ENCODE assay signal across 27 cellular contexts in the genomic region with DNA sequence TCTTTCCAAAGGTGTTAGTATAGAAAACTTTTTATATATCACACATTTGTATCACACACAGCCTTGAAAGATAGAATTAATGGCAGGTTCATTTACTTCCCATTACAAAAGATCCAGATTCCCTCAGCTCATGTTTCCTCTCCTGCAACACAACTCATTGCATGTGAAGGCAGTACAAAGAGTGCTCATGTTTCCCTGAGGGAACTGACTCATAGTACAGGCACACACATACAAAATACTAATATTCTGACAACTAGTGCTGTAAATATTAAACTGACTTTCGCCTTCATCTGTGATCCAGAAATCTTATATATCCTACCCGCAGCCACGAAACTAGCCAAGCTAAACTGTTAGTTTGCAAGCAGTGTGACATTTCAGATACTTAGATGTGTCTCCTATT.
"Had no signal": no experiment of that assay in that cellular context is flagged by ENCODE, and none has a peak within 500 bp of the region (broad histone marks: within the 10 kb centered on the region; RNA-seq: fewer than 3 reads in every experiment).

No MANE protein-coding gene starts in this region.

- H3K4me3 Mint-ChIP-seq: activated CD4-positive, alpha-beta T cell treated with anti-CD3 and anti-CD28 coated beads, Interleukin-2, amount 10 ng/mL, durations not matched to agents 7 days and 5 days; activated CD8-positive, alpha-beta T cell treated with anti-CD3 and anti-CD28 coated beads for 36 hours; activated T-cell treated with anti-CD3 and anti-CD28 coated beads, Interleukin-2, amount 50 U/mL, for 4 hours; activated T-helper 17 cell treated with anti-CD3 and anti-CD28 coated beads, Interleukin-2, amount 50 U/mL, for 72 hours; effector memory CD8-positive, alpha-beta T cell; natural killer cell; neural progenitor cell; T-helper 17 cell; WTC11 had no signal

- H3K4me3 ChIP-seq: cardiac muscle cell, coronary artery, dorsolateral prefrontal cortex, esophagus muscularis mucosa, left lung, lower lobe of right lung, neural progenitor cell, right atrium auricular region, tibial nerve had no signal

- H3K79me2 ChIP-seq: parathyroid adenoma had no signal

- ATAC-seq: activated CD8-positive, alpha-beta T cell treated with anti-CD3 and anti-CD28 coated beads for 36 hours; activated naive CD4-positive, alpha-beta T cell treated with anti-CD3 and anti-CD28 coated beads, Interleukin-2, amount 50 U/mL, for 72 hours; activated T-cell treated with anti-CD3 and anti-CD28 coated beads, Interleukin-2, amount 50 U/mL, for 4 hours; activated T-helper 17 cell treated with anti-CD3 and anti-CD28 coated beads, Interleukin-2, amount 50 U/mL, for 72 hours; effector memory CD8-positive, alpha-beta T cell; left lung; lower lobe of right lung; natural killer cell; T-helper 17 cell; WTC11 had no signal

- H2AFZ ChIP-seq: neural progenitor cell, parathyroid adenoma had no signal

- H3K4me1 Mint-ChIP-seq: activated CD4-positive, alpha-beta T cell treated with anti-CD3 and anti-CD28 coated beads, Interleukin-2, amount 10 ng/mL, durations not matched to agents 7 days and 5 days; activated T-helper 17 cell treated with anti-CD3 and anti-CD28 coated beads, Interleukin-2, amount 50 U/mL, for 72 hours; natural killer cell; neural progenitor cell; T-helper 17 cell; WTC11 had no signal

- H3K36me3 ChIP-seq: cardiac muscle cell, esophagus muscularis mucosa, left lung, lower lobe of right lung, neural progenitor cell, right atrium auricular region, tibial nerve had no signal

- H3K27ac Mint-ChIP-seq: activated CD4-positive, alpha-beta T cell treated with anti-CD3 and anti-CD28 coated beads, Interleukin-2, amount 10 ng/mL, durations not matched to agents 7 days and 5 days; activated CD8-positive, alpha-beta T cell treated with anti-CD3 and anti-CD28 coated beads for 36 hours; activated naive CD4-positive, alpha-beta T cell treated with anti-CD3 and anti-CD28 coated beads, Interleukin-2, amount 50 U/mL, for 72 hours; activated T-helper 17 cell treated with anti-CD3 and anti-CD28 coated beads, Interleukin-2, amount 50 U/mL, for 72 hours; effector memory CD8-positive, alpha-beta T cell; natural killer cell; neural progenitor cell; T-helper 17 cell; WTC11 had no signal

- H3K9ac ChIP-seq: neural progenitor cell, parathyroid adenoma had no signal

- H3K36me3 Mint-ChIP-seq: activated naive CD4-positive, alpha-beta T cell treated with anti-CD3 and anti-CD28 coated beads, Interleukin-2, amount 50 U/mL, for 72 hours; natural killer cell; neural progenitor cell; WTC11 had no signal

- H3K9me3 ChIP-seq: esophagus muscularis mucosa, left lung, lower lobe of right lung, right atrium auricular region, tibial nerve had no signal

- H3K27me3 ChIP-seq: cardiac muscle cell, dorsolateral prefrontal cortex, esophagus muscularis mucosa, left lung, neural progenitor cell, right atrium auricular region, tibial nerve had no signal

- DNase-seq: activated CD4-positive, alpha-beta T cell treated with anti-CD3 and anti-CD28 coated beads for 1 hour; activated CD4-positive, alpha-beta T cell treated with anti-CD3 and anti-CD28 coated beads, Interleukin-2, amount 10 ng/mL, durations not matched to agents 7 days and 5 days; activated CD8-positive, alpha-beta T cell treated with anti-CD3 and anti-CD28 coated beads for 36 hours; activated naive CD4-positive, alpha-beta T cell; activated T-cell treated with anti-CD3 and anti-CD28 coated beads, Interleukin-2, amount 50 U/mL, for 4 hours; anterior cingulate cortex; cerebellar nuclear complex; dorsolateral prefrontal cortex; effector memory CD8-positive, alpha-beta T cell; left lung; lower lobe of right lung; mesendoderm; natural killer cell; occipital lobe; stimulated activated CD4-positive, alpha-beta T cell treated with anti-CD3 and anti-CD28 coated beads, Interleukin-15, amount 100 ng/mL, for 24 hours; stimulated activated naive CD4-positive, alpha-beta T cell treated with Interleukin-2 at 50 U/mL for 16 hours; T-helper 17 cell had no signal

- H3K4me2 ChIP-seq: neural progenitor cell had no signal

- H3K4me1 ChIP-seq: esophagus muscularis mucosa, left lung, lower lobe of right lung, neural progenitor cell, parathyroid adenoma, right atrium auricular region, tibial nerve had no signal

- H3K27ac ChIP-seq: cardiac muscle cell, coronary artery, dorsolateral prefrontal cortex, esophagus muscularis mucosa, left lung, lower lobe of right lung, neural progenitor cell, parathyroid adenoma, right atrium auricular region, tibial nerve had no signal

- H3K27me3 Mint-ChIP-seq: activated CD4-positive, alpha-beta T cell treated with anti-CD3 and anti-CD28 coated beads, Interleukin-2, amount 10 ng/mL, durations not matched to agents 7 days and 5 days; activated CD8-positive, alpha-beta T cell treated with anti-CD3 and anti-CD28 coated beads for 36 hours; activated T-helper 17 cell treated with anti-CD3 and anti-CD28 coated beads, Interleukin-2, amount 50 U/mL, for 72 hours; effector memory CD8-positive, alpha-beta T cell; T-helper 17 cell had no signal

- H3K9me3 Mint-ChIP-seq: neural progenitor cell had no signal
